ENCODE assay signal across 35 cellular contexts in genomic region chr6:115665310-115665709, GRCh38.
DNase-seq lines count a peak whose midpoint lies in the region; ATAC-seq and TF ChIP-seq lines count a peak whose summit lies in the region.
"Had no signal": no experiment of that assay in that cellular context is flagged by ENCODE, and none has a peak within 500 bp of the region (broad histone marks: within the 10 kb centered on the region; RNA-seq: fewer than 3 reads in every experiment).

No MANE protein-coding gene starts in this region.

- POLR2A ChIA-PET in WTC11 (lab: Charles Lee) = no interaction called here

- no peak overlapping the region for H3K4ac ChIP-seq in mesendoderm (ENCODE audit: low read depth, low read length)

- H4K5ac ChIP-seq in mesendoderm (ENCODE audit: low read length) = no peak overlapping the region

- H3K4me1 ChIP-seq in GM23338 (ENCODE audit: insufficient read depth) (no peaks in the 10 kb centered on the region), mesendoderm (ENCODE audit: control insufficient read depth, low read depth, low read length) (no peaks in the 10 kb centered on the region), gastroesophageal sphincter (no peaks in the 10 kb centered on the region)
- H3K4me1 ChIP-seq: A549; BE2C; BLaER1; BLaER1 treated with 17β-estradiol and CSF1 and Interleukin-3, amounts not matched to agents 10 nM and 100 nM; Caco-2 had no signal

- TF ChIP-seq POLR2A in gastroesophageal sphincter (IDR thresholded peaks at IDR 0.05) = no peak

- H3K4me3 Mint-ChIP-seq in GM23338 (no peak overlapping the region), WTC11 (no peak overlapping the region)
- H3K4me3 Mint-ChIP-seq: B cell; CD14-positive monocyte; CD4-positive, alpha-beta memory T cell; CD4-positive, alpha-beta T cell; CD4-positive, CD25-positive, alpha-beta regulatory T cell; CD8-positive, alpha-beta memory T cell; CD8-positive, alpha-beta T cell had no signal

- H2AFZ ChIP-seq in GM23338 = no peak overlapping the region

- H3K4me2 ChIP-seq in GM23338 = no peak overlapping the region
- H3K4me2 ChIP-seq in mesendoderm (ENCODE audit: low read length) = no peak overlapping the region
- H3K4me2 ChIP-seq: A549; BLaER1; BLaER1 treated with 17β-estradiol and CSF1 and Interleukin-3, amounts not matched to agents 10 nM and 100 nM had no signal

- H3F3A ChIP-seq in GM23338 (replicated peaks; ENCODE audit: low read depth) = no peaks in the 10 kb centered on the region

- no peak overlapping the region for H2BK15ac ChIP-seq in mesendoderm (replicated peaks; ENCODE audit: low read depth)

- no peak overlapping the region for H2BK5ac ChIP-seq in mesendoderm (ENCODE audit: low read length)

- no peak overlapping the region for H4K8ac ChIP-seq in mesendoderm (ENCODE audit: low read depth, low read length)

- H3K4me1 Mint-ChIP-seq in GM23338 (peaks cover 6% of the 10 kb centered on the region; the same call in 2 of the 3 replicates), WTC11 (peaks cover 5% of the 10 kb centered on the region)
- H3K4me1 Mint-ChIP-seq: B cell; CD14-positive monocyte; CD4-positive, alpha-beta memory T cell; CD4-positive, CD25-positive, alpha-beta regulatory T cell; CD8-positive, alpha-beta memory T cell had no signal

- TF ChIP-seq CTCF in GM23338 (conservative IDR thresholded peaks at IDR 0.05; ENCODE audit: low read depth in 2 of 2) (no peak), WTC11 (IDR thresholded peaks at IDR 0.05) (no peak), gastroesophageal sphincter (IDR thresholded peaks at IDR 0.05) (no peak)

- H3K18ac ChIP-seq in mesendoderm (ENCODE audit: low read length) = no peak overlapping the region

- no CpG with 5 or more reads among the region's 3 CpGs for WGBS in mesendoderm (ENCODE audit: extremely low coverage, insufficient coverage, low lambda C conversion rate)
- WGBS in gastroesophageal sphincter (ENCODE audit: low coverage in 1 of 2), 2 donors = 80 to 83% methylated on average over 3 of the region's 3 CpGs

- no peak overlapping the region for H3K9ac ChIP-seq in mesendoderm (ENCODE audit: low read length)
- H3K9ac ChIP-seq: BLaER1; BLaER1 treated with 17β-estradiol and CSF1 and Interleukin-3, amounts not matched to agents 10 nM and 100 nM had no signal

- DNase-seq in GM23338 (ENCODE audit: low spot score) (peak; percentile 16), H7 (peak; percentile 5), WTC11 (ENCODE audit: low spot score) (no peak), mesendoderm (peak; percentile 2), HuH-7 (ENCODE audit: low spot score) (no peak), GF-D8 (lab: John Stamatoyannopoulos, UW) (no peak)
- DNase-seq: 8988T; ACHN; AML-193; BE2C; C1 segment of cervical spinal cord; Caco-2; Calu3; CD4-positive, alpha-beta memory T cell; CD4-positive, alpha-beta T cell; CD4-positive, CD25-positive, alpha-beta regulatory T cell; CD8-positive, alpha-beta memory T cell; CD8-positive, alpha-beta T cell; COR-L47; DMS 273 treated with DMSO at 0.1 percent for 48 hours; DMS153; DMS53; DMS79; DMS79 treated with DMSO at 0.1 percent for 48 hours; DND-41; EL had no signal

- no peak overlapping the region for H2BK120ac ChIP-seq in mesendoderm (ENCODE audit: low read depth, low read length)

- H3K27me3 Mint-ChIP-seq in GM23338 (ENCODE audit: insufficient read depth, low read depth, poor library complexity) = no peaks in the 10 kb centered on the region
- H3K27me3 Mint-ChIP-seq in WTC11 (ENCODE audit: low read depth) = no peaks in the 10 kb centered on the region
- H3K27me3 Mint-ChIP-seq: B cell; CD4-positive, alpha-beta memory T cell; CD4-positive, alpha-beta T cell; CD4-positive, CD25-positive, alpha-beta regulatory T cell; CD8-positive, alpha-beta memory T cell had no signal

- CTCF ChIA-PET in WTC11 (lab: Charles Lee) = no interaction called here

- TF ChIP-seq EP300 in gastroesophageal sphincter (IDR thresholded peaks at IDR 0.05) = no peak

- H3K36me3 Mint-ChIP-seq in GM23338 (ENCODE audit: low read depth) (no peaks in the 10 kb centered on the region), WTC11 (no peaks in the 10 kb centered on the region)
- H3K36me3 Mint-ChIP-seq: CD14-positive monocyte; CD4-positive, alpha-beta memory T cell; CD4-positive, CD25-positive, alpha-beta regulatory T cell; CD8-positive, alpha-beta memory T cell; CD8-positive, alpha-beta T cell had no signal

- H3K27ac Mint-ChIP-seq in GM23338 (no peak overlapping the region), WTC11 (no peak overlapping the region)
- H3K27ac Mint-ChIP-seq: B cell; CD14-positive monocyte; CD4-positive, alpha-beta memory T cell; CD4-positive, alpha-beta T cell; CD4-positive, CD25-positive, alpha-beta regulatory T cell; CD8-positive, alpha-beta memory T cell; CD8-positive, alpha-beta T cell had no signal

- no peak overlapping the region for H2AK5ac ChIP-seq in mesendoderm (ENCODE audit: low read length)

- H3K9me3 Mint-ChIP-seq in GM23338 (no peaks in the 10 kb centered on the region), WTC11 (no peaks in the 10 kb centered on the region)
- H3K9me3 Mint-ChIP-seq: CD14-positive monocyte; CD8-positive, alpha-beta T cell had no signal

- H3K4me3 ChIP-seq in GM23338 (no peak overlapping the region), H7 (ENCODE audit: insufficient read depth, low read depth, low read length) (no peak overlapping the region), mesendoderm (ENCODE audit: low read length) (no peak overlapping the region), gastroesophageal sphincter (no peak overlapping the region)
- H3K4me3 ChIP-seq: A549; BLaER1; BLaER1 treated with 17β-estradiol and CSF1 and Interleukin-3, amounts not matched to agents 10 nM and 100 nM had no signal

- H3K27ac ChIP-seq in GM23338 (ENCODE audit: low read depth) = no peak overlapping the region
- no peak overlapping the region for H3K27ac ChIP-seq in mesendoderm (ENCODE audit: low read depth, low read length)
- no peak overlapping the region for H3K27ac ChIP-seq in gastroesophageal sphincter
- H3K27ac ChIP-seq: 22Rv1; A549; BLaER1; BLaER1 treated with 17β-estradiol and CSF1 and Interleukin-3, amounts not matched to agents 10 nM and 100 nM; C4-2B had no signal

- H3K56ac ChIP-seq in mesendoderm (ENCODE audit: low read length) = no peak overlapping the region

- ATAC-seq in GM23338 (peak; percentile 62), WTC11 (peak; percentile 71), gastroesophageal sphincter (no peak), GM21447 (IDR thresholded peaks at IDR 0.05; ENCODE audit: unreplicated experiment) (no peak)
- ATAC-seq: A549; CD8-positive, alpha-beta T cell had no signal

- H3K9me2 ChIP-seq in GM23338 (ENCODE audit: insufficient read depth) = no peaks in the 10 kb centered on the region

- H3K36me3 ChIP-seq in GM23338 (ENCODE audit: insufficient read depth) (no peaks in the 10 kb centered on the region), H7 (replicated peaks; ENCODE audit: control insufficient read depth, insufficient read depth, low read length) (no peaks in the 10 kb centered on the region), mesendoderm (ENCODE audit: control insufficient read depth, insufficient read depth, low read length) (no peaks in the 10 kb centered on the region), gastroesophageal sphincter (no peaks in the 10 kb centered on the region)
- H3K36me3 ChIP-seq: BE2C; BLaER1; BLaER1 treated with 17β-estradiol and CSF1 and Interleukin-3, amounts not matched to agents 10 nM and 100 nM had no signal

- H3K27me3 ChIP-seq in GM23338 (ENCODE audit: insufficient read depth) (no peaks in the 10 kb centered on the region), H7 (ENCODE audit: control insufficient read depth, insufficient read depth, low read length) (no peaks in the 10 kb centered on the region), mesendoderm (ENCODE audit: insufficient read depth, low read length, poor library complexity) (no peaks in the 10 kb centered on the region), gastroesophageal sphincter (no peaks in the 10 kb centered on the region)
- H3K27me3 ChIP-seq: BE2C; BLaER1; BLaER1 treated with 17β-estradiol and CSF1 and Interleukin-3, amounts not matched to agents 10 nM and 100 nM had no signal

- no peaks in the 10 kb centered on the region for H4K20me1 ChIP-seq in GM23338 (replicated peaks; ENCODE audit: insufficient read depth)
- H4K20me1 ChIP-seq: BLaER1; BLaER1 treated with 17β-estradiol and CSF1 and Interleukin-3, amounts not matched to agents 10 nM and 100 nM had no signal

- H3K79me2 ChIP-seq in GM23338 (replicated peaks; ENCODE audit: insufficient read depth) (no peaks in the 10 kb centered on the region), mesendoderm (ENCODE audit: control insufficient read depth, insufficient read depth, low read length) (no peaks in the 10 kb centered on the region)

- H3K79me1 ChIP-seq in mesendoderm (ENCODE audit: low read length) = no peaks in the 10 kb centered on the region

- no peaks in the 10 kb centered on the region for H3K9me3 ChIP-seq in gastroesophageal sphincter
- H3K9me3 ChIP-seq: A549; BE2C; BLaER1; BLaER1 treated with 17β-estradiol and CSF1 and Interleukin-3, amounts not matched to agents 10 nM and 100 nM; Caco-2 had no signal

- no peak overlapping the region for H3K23ac ChIP-seq in mesendoderm (ENCODE audit: low read length)

TF ChIP-seq in GM23338, 12 proteins besides CTCF, POLR2A, EP300 and RAD21 (continues in another document):
- TF ChIP-seq ZNF331 (CRISPR knock-in tag; IDR thresholded peaks at IDR 0.05; ENCODE audit: low read depth) (no peak), ETS1 (IDR thresholded peaks at IDR 0.05) (no peak), ZNF114 (CRISPR knock-in tag; IDR thresholded peaks at IDR 0.05) (no peak)

TF ChIP-seq in WTC11, 78 proteins besides CTCF, POLR2A, EP300 and RAD21 (continues in another document):
- no peak for TF ChIP-seq STAT6 (CRISPR knock-in tag; conservative IDR thresholded peaks at IDR 0.05; ENCODE audit: low read depth)
- TF ChIP-seq HMGA2 (CRISPR knock-in tag; IDR thresholded peaks at IDR 0.05) = no peak
- TF ChIP-seq NFYB (CRISPR knock-in tag; conservative IDR thresholded peaks at IDR 0.05; ENCODE audit: low read depth) = no peak

Comparison
In these comparisons a context has a peak if more than half of its experiments do, and no peak if none do; other contexts are left out.
1. ATAC-seq: peak in GM23338 (single experiment) and WTC11 (single experiment); none in gastroesophageal sphincter (single experiment) and GM21447 (single experiment).
2. DNase-seq: peak in GM23338 (single experiment), H7 (single experiment) and mesendoderm (single experiment); none in WTC11 (single experiment), HuH-7 (single experiment) and GF-D8 (single experiment).